ENCODE assay signal across 1 cellular context in the genomic region with DNA sequence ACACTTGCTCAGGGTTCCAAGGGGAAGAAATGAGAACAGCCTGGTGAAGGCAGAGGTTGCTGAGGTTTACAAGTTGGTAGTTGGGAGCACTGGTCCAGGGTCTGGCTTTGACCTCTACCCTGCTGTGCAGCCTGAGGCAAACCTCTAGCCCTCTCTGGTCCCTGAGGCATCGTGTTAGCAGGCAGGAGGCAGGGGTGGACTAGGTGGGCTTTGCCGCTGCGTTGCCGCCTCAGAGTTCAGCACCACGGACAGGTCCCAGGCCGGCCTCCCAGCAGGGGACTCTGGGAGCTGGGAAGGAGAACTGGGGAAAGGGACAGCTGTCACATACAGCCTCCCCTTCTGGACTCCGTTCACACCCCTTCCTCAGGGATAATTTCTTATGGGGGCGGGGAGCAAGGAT.
TF ChIP-seq lines count a peak whose summit lies in the region.

No MANE protein-coding gene starts in this region.

TF ChIP-seq in HepG2, 621 proteins besides CTCF, POLR2A, EP300 and RAD21 (continued from another document and continues in another):
- no peak for TF ChIP-seq TBL1XR1 (IDR thresholded peaks at IDR 0.05; ENCODE audit: borderline replicate concordance, low read length, partially characterized antibody)
- peak; percentile 64; the same call in 1 of the 2 replicates for TF ChIP-seq ZNF709 (CRISPR knock-in tag; IDR thresholded peaks at IDR 0.05)
- TF ChIP-seq CBX2 (IDR thresholded peaks at IDR 0.05; ENCODE audit: low read depth, low read length): no peak
- no peak for TF ChIP-seq CBX2 (CRISPR knock-in tag; IDR thresholded peaks at IDR 0.05; ENCODE audit: low read depth)
- peak; percentile 80; the same call in 1 of the 2 replicates for TF ChIP-seq XBP1 (CRISPR knock-in tag; IDR thresholded peaks at IDR 0.05)
- TF ChIP-seq TEAD3 (CRISPR knock-in tag; optimal IDR thresholded peaks at IDR 0.05; ENCODE audit: borderline replicate concordance): peak; percentile 30
- TF ChIP-seq, protein P1, sequence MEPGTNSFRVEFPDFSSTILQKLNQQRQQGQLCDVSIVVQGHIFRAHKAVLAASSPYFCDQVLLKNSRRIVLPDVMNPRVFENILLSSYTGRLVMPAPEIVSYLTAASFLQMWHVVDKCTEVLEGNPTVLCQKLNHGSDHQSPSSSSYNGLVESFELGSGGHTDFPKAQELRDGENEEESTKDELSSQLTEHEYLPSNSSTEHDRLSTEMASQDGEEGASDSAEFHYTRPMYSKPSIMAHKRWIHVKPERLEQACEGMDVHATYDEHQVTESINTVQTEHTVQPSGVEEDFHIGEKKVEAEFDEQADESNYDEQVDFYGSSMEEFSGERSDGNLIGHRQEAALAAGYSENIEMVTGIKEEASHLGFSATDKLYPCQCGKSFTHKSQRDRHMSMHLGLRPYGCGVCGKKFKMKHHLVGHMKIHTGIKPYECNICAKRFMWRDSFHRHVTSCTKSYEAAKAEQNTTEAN (CRISPR knock-in tag; conservative IDR thresholded peaks at IDR 0.05): peak; percentile 87
- TF ChIP-seq NFKB2 (CRISPR knock-in tag; IDR thresholded peaks at IDR 0.05; ENCODE audit: borderline replicate concordance): peak; percentile 93; the same call in 1 of the 2 replicates
- TF ChIP-seq, protein P2, sequence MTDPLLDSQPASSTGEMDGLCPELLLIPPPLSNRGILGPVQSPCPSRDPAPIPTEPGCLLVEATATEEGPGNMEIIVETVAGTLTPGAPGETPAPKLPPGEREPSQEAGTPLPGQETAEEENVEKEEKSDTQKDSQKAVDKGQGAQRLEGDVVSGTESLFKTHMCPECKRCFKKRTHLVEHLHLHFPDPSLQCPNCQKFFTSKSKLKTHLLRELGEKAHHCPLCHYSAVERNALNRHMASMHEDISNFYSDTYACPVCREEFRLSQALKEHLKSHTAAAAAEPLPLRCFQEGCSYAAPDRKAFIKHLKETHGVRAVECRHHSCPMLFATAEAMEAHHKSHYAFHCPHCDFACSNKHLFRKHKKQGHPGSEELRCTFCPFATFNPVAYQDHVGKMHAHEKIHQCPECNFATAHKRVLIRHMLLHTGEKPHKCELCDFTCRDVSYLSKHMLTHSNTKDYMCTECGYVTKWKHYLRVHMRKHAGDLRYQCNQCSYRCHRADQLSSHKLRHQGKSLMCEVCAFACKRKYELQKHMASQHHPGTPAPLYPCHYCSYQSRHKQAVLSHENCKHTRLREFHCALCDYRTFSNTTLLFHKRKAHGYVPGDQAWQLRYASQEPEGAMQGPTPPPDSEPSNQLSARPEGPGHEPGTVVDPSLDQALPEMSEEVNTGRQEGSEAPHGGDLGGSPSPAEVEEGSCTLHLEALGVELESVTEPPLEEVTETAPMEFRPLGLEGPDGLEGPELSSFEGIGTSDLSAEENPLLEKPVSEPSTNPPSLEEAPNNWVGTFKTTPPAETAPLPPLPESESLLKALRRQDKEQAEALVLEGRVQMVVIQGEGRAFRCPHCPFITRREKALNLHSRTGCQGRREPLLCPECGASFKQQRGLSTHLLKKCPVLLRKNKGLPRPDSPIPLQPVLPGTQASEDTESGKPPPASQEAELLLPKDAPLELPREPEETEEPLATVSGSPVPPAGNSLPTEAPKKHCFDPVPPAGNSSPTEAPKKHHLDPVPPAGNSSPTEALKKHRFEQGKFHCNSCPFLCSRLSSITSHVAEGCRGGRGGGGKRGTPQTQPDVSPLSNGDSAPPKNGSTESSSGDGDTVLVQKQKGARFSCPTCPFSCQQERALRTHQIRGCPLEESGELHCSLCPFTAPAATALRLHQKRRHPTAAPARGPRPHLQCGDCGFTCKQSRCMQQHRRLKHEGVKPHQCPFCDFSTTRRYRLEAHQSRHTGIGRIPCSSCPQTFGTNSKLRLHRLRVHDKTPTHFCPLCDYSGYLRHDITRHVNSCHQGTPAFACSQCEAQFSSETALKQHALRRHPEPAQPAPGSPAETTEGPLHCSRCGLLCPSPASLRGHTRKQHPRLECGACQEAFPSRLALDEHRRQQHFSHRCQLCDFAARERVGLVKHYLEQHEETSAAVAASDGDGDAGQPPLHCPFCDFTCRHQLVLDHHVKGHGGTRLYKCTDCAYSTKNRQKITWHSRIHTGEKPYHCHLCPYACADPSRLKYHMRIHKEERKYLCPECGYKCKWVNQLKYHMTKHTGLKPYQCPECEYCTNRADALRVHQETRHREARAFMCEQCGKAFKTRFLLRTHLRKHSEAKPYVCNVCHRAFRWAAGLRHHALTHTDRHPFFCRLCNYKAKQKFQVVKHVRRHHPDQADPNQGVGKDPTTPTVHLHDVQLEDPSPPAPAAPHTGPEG (CRISPR knock-in tag; IDR thresholded peaks at IDR 0.05): peak; percentile 64; the same call in 1 of the 2 replicates
- TF ChIP-seq ZNF619 (CRISPR knock-in tag; IDR thresholded peaks at IDR 0.05): no peak
- TF ChIP-seq ZNF230 (CRISPR knock-in tag; IDR thresholded peaks at IDR 0.05): peak; percentile 70; the same call in 1 of the 2 replicates
- no peak for TF ChIP-seq ADNP (CRISPR knock-in tag; IDR thresholded peaks at IDR 0.05)
- 0 out of 2 replicates have a peak, but pooled peaks have one; percentile 28 for TF ChIP-seq CCDC6 (CRISPR knock-in tag; IDR thresholded peaks at IDR 0.05)
- TF ChIP-seq, protein P3, sequence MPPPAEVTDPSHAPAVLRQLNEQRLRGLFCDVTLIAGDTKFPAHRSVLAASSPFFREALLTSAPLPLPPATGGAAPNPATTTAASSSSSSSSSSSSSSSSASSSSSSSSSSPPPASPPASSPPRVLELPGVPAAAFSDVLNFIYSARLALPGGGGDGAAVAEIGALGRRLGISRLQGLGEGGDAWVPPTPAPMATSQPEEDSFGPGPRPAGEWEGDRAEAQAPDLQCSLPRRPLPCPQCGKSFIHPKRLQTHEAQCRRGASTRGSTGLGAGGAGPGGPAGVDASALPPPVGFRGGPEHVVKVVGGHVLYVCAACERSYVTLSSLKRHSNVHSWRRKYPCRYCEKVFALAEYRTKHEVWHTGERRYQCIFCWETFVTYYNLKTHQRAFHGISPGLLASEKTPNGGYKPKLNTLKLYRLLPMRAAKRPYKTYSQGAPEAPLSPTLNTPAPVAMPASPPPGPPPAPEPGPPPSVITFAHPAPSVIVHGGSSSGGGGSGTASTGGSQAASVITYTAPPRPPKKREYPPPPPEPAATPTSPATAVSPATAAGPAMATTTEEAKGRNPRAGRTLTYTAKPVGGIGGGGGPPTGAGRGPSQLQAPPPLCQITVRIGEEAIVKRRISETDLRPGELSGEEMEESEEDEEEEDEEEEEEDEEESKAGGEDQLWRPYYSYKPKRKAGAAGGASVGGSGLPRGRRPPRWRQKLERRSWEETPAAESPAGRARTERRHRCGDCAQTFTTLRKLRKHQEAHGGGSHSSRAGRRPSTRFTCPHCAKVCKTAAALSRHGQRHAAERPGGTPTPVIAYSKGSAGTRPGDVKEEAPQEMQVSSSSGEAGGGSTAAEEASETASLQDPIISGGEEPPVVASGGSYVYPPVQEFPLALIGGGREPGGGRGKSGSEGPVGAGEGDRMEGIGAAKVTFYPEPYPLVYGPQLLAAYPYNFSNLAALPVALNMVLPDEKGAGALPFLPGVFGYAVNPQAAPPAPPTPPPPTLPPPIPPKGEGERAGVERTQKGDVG (CRISPR knock-in tag; IDR thresholded peaks at IDR 0.05; ENCODE audit: borderline replicate concordance): no peak
- TF ChIP-seq, protein P4, sequence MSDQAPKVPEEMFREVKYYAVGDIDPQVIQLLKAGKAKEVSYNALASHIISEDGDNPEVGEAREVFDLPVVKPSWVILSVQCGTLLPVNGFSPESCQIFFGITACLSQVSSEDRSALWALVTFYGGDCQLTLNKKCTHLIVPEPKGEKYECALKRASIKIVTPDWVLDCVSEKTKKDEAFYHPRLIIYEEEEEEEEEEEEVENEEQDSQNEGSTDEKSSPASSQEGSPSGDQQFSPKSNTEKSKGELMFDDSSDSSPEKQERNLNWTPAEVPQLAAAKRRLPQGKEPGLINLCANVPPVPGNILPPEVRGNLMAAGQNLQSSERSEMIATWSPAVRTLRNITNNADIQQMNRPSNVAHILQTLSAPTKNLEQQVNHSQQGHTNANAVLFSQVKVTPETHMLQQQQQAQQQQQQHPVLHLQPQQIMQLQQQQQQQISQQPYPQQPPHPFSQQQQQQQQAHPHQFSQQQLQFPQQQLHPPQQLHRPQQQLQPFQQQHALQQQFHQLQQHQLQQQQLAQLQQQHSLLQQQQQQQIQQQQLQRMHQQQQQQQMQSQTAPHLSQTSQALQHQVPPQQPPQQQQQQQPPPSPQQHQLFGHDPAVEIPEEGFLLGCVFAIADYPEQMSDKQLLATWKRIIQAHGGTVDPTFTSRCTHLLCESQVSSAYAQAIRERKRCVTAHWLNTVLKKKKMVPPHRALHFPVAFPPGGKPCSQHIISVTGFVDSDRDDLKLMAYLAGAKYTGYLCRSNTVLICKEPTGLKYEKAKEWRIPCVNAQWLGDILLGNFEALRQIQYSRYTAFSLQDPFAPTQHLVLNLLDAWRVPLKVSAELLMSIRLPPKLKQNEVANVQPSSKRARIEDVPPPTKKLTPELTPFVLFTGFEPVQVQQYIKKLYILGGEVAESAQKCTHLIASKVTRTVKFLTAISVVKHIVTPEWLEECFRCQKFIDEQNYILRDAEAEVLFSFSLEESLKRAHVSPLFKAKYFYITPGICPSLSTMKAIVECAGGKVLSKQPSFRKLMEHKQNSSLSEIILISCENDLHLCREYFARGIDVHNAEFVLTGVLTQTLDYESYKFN (CRISPR knock-in tag; conservative IDR thresholded peaks at IDR 0.05): 0 out of 2 replicates have a peak, but pooled peaks have one; percentile 19
- TF ChIP-seq ZSCAN12 (CRISPR knock-in tag; IDR thresholded peaks at IDR 0.05): peak; percentile 84; the same call in 1 of the 2 replicates
- peak; percentile 60; the same call in 1 of the 2 replicates for TF ChIP-seq ZNF543 (CRISPR knock-in tag; IDR thresholded peaks at IDR 0.05)
- peak; percentile 99 for TF ChIP-seq ZNF768 (CRISPR knock-in tag; IDR thresholded peaks at IDR 0.05)
- TF ChIP-seq, protein P5, sequence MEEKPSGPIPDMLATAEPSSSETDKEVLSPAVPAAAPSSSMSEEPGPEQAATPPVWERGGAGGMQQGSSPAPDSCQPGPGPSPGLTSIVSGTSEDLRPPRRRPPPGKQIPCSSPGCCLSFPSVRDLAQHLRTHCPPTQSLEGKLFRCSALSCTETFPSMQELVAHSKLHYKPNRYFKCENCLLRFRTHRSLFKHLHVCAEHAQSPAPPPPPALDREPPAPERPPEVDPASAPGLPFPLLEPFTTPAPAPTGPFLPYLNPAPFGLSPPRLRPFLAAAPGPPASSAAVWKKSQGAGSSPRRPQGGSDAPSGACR (CRISPR knock-in tag; IDR thresholded peaks at IDR 0.05): no peak
- peak; percentile 42; the same call in 1 of the 2 replicates for TF ChIP-seq MYC (CRISPR knock-in tag; IDR thresholded peaks at IDR 0.05; ENCODE audit: borderline replicate concordance)
- no peak for TF ChIP-seq LCORL (IDR thresholded peaks at IDR 0.05)
- no peak for TF ChIP-seq LCORL (CRISPR knock-in tag; IDR thresholded peaks at IDR 0.05)
- peak; percentile 76; the same call in 1 of the 2 replicates for TF ChIP-seq ZNF138 (CRISPR knock-in tag; IDR thresholded peaks at IDR 0.05; ENCODE audit: low read depth)
- no peak for TF ChIP-seq ASH2L (IDR thresholded peaks at IDR 0.05; ENCODE audit: insufficient read length, low read depth, low read length)
- no peak for TF ChIP-seq ZNF34 (CRISPR knock-in tag; IDR thresholded peaks at IDR 0.05; ENCODE audit: borderline replicate concordance)
- TF ChIP-seq SP4 (CRISPR knock-in tag; IDR thresholded peaks at IDR 0.05): no peak
- TF ChIP-seq, protein P6, sequence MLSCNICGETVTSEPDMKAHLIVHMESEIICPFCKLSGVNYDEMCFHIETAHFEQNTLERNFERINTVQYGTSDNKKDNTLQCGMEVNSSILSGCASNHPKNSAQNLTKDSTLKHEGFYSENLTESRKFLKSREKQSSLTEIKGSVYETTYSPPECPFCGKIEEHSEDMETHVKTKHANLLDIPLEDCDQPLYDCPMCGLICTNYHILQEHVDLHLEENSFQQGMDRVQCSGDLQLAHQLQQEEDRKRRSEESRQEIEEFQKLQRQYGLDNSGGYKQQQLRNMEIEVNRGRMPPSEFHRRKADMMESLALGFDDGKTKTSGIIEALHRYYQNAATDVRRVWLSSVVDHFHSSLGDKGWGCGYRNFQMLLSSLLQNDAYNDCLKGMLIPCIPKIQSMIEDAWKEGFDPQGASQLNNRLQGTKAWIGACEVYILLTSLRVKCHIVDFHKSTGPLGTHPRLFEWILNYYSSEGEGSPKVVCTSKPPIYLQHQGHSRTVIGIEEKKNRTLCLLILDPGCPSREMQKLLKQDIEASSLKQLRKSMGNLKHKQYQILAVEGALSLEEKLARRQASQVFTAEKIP (CRISPR knock-in tag; IDR thresholded peaks at IDR 0.05; ENCODE audit: borderline replicate concordance): no peak
- TF ChIP-seq SETDB1 (CRISPR knock-in tag; IDR thresholded peaks at IDR 0.05; ENCODE audit: borderline replicate concordance): no peak
- peak; percentile 77; the same call in 1 of the 2 replicates for TF ChIP-seq ZNF792 (CRISPR knock-in tag; IDR thresholded peaks at IDR 0.05)
- TF ChIP-seq KLF6 (CRISPR knock-in tag; IDR thresholded peaks at IDR 0.05): peak; percentile 82
- no peak for TF ChIP-seq SUZ12 (IDR thresholded peaks at IDR 0.05; ENCODE audit: low read depth, low read length)
- TF ChIP-seq PAX8 (CRISPR knock-in tag; IDR thresholded peaks at IDR 0.05; ENCODE audit: borderline replicate concordance): no peak
- TF ChIP-seq ZNF605 (CRISPR knock-in tag; IDR thresholded peaks at IDR 0.05): no peak
- TF ChIP-seq, protein P7, sequence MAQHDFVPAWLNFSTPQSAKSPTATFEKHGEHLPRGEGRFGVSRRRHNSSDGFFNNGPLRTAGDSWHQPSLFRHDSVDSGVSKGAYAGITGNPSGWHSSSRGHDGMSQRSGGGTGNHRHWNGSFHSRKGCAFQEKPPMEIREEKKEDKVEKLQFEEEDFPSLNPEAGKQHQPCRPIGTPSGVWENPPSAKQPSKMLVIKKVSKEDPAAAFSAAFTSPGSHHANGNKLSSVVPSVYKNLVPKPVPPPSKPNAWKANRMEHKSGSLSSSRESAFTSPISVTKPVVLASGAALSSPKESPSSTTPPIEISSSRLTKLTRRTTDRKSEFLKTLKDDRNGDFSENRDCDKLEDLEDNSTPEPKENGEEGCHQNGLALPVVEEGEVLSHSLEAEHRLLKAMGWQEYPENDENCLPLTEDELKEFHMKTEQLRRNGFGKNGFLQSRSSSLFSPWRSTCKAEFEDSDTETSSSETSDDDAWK (CRISPR knock-in tag; IDR thresholded peaks at IDR 0.05): no peak
- no peak for TF ChIP-seq TAF1 (CRISPR knock-in tag; IDR thresholded peaks at IDR 0.05)
- TF ChIP-seq FLYWCH1 (CRISPR knock-in tag; IDR thresholded peaks at IDR 0.05): no peak
- TF ChIP-seq ZNF446 (CRISPR knock-in tag; IDR thresholded peaks at IDR 0.05): peak; percentile 75; the same call in 1 of the 2 replicates
- TF ChIP-seq ZNF17 (CRISPR knock-in tag; IDR thresholded peaks at IDR 0.05): no peak
- TF ChIP-seq ERF (CRISPR knock-in tag; IDR thresholded peaks at IDR 0.05): peak; percentile 85; the same call in 1 of the 2 replicates
- TF ChIP-seq ZFAT (CRISPR knock-in tag; conservative IDR thresholded peaks at IDR 0.05): peak; percentile 65; the same call in 1 of the 2 replicates
